Comparison of ENCODE assay signal across 14 cellular contexts in genomic region chr13:112959206-112959605, GRCh38. TPM values are rescaled to one million over a fixed set of nuclear protein-coding genes. Genes with fewer than 3 reads are reported as not detected.
DNase-seq lines count a peak whose midpoint lies in the region; ATAC-seq and TF ChIP-seq lines count a peak whose summit lies in the region.
"Had no signal": no experiment of that assay in that cellular context is flagged by ENCODE, and none has a peak within 500 bp of the region (broad histone marks: within the 10 kb centered on the region; RNA-seq: fewer than 3 reads in every experiment).

No MANE protein-coding gene starts in this region.

- ATAC-seq in activated naive CD4-positive, alpha-beta T cell treated with anti-CD3 and anti-CD28 coated beads, Interleukin-2, amount 50 U/mL, for 72 hours, result no peak
- ATAC-seq in stimulated activated memory B cell treated with anti-CD40 and anti-IgM and Interleukin-4, amounts not matched to agents 10 μg/mL and 1 μg/mL and 100 μg/mL, for 72 hours, result no peak
- ATAC-seq: SK-N-SH treated with all-trans-retinoic acid at 6 μM for 48 hours, WTC11 had no signal

- no peaks in the 10 kb centered on the region for H3K4me1 Mint-ChIP-seq in stimulated activated memory B cell treated with anti-CD40 and anti-IgM and Interleukin-4, amounts not matched to agents 10 μg/mL and 1 μg/mL and 100 μg/mL, for 72 hours
- H3K4me1 Mint-ChIP-seq: B cell had no signal

- H3K4me1 ChIP-seq in ascending aorta, result no peaks in the 10 kb centered on the region

- no peaks in the 10 kb centered on the region for H3K36me3 Mint-ChIP-seq in activated naive CD4-positive, alpha-beta T cell treated with anti-CD3 and anti-CD28 coated beads, Interleukin-2, amount 50 U/mL, for 72 hours
- H3K36me3 Mint-ChIP-seq in stimulated activated memory B cell treated with anti-CD40 and anti-IgM and Interleukin-4, amounts not matched to agents 10 μg/mL and 1 μg/mL and 100 μg/mL, for 72 hours, result no peaks in the 10 kb centered on the region
- H3K36me3 Mint-ChIP-seq: WTC11 had no signal

- H3K9me3 Mint-ChIP-seq in activated naive CD4-positive, alpha-beta T cell treated with anti-CD3 and anti-CD28 coated beads, Interleukin-2, amount 50 U/mL, for 72 hours, result no peaks in the 10 kb centered on the region
- no peaks in the 10 kb centered on the region for H3K9me3 Mint-ChIP-seq in stimulated activated memory B cell treated with anti-CD40 and anti-IgM and Interleukin-4, amounts not matched to agents 10 μg/mL and 1 μg/mL and 100 μg/mL, for 72 hours
- H3K9me3 Mint-ChIP-seq: WTC11 had no signal

- H3K36me3 ChIP-seq in ascending aorta, result no peaks in the 10 kb centered on the region

- no peak overlapping the region for H3K27ac Mint-ChIP-seq in activated naive CD4-positive, alpha-beta T cell treated with anti-CD3 and anti-CD28 coated beads, Interleukin-2, amount 50 U/mL, for 72 hours
- H3K27ac Mint-ChIP-seq in stimulated activated memory B cell treated with anti-CD40 and anti-IgM and Interleukin-4, amounts not matched to agents 10 μg/mL and 1 μg/mL and 100 μg/mL, for 72 hours, result no peak overlapping the region
- H3K27ac Mint-ChIP-seq: B cell, WTC11 had no signal

- no peaks in the 10 kb centered on the region for H3K27me3 ChIP-seq in ascending aorta

- H3K27ac ChIP-seq in substantia nigra (ENCODE audit: low read depth, low read length, poor library complexity, severe bottlenecking), result peak overlapping the region; percentile 51
- peak overlapping the region in 1 of 2 donors; percentile 48 for H3K27ac ChIP-seq in ascending aorta
- H3K27ac ChIP-seq: GM23248 had no signal

- no peak overlapping the region for H3K4me3 ChIP-seq in ascending aorta
- H3K4me3 ChIP-seq: GM23248 had no signal

- intact Hi-C loops in ascending aorta (cut with DNase I), result no loop called here

- TF ChIP-seq CTCF in ascending aorta (IDR thresholded peaks at IDR 0.05), result no peak

- no peaks in the 10 kb centered on the region for H3K9me3 ChIP-seq in ascending aorta

- peaks cover 11% of the 10 kb centered on the region for H3K27me3 Mint-ChIP-seq in stimulated activated memory B cell treated with anti-CD40 and anti-IgM and Interleukin-4, amounts not matched to agents 10 μg/mL and 1 μg/mL and 100 μg/mL, for 72 hours
- H3K27me3 Mint-ChIP-seq: B cell had no signal

- DNase-seq in SHP77 treated with DMSO at 0.1 percent for 48 hours (lab: John Stamatoyannopoulos, UW), result peak; percentile 90
- DNase-seq in foreskin melanocyte, result peak; percentile 68
- DNase-seq in lung microvascular endothelial cell (ENCODE audit: low read depth in 2 of 2), result peak; percentile 46 to 73
- peak in 27 of 49 donors; percentile 30 to 75 (median 50) for DNase-seq in substantia nigra (lab: John Stamatoyannopoulos, UW)
- DNase-seq in NCI-H2029 (lab: John Stamatoyannopoulos, UW), result no peak
- DNase-seq in ascending aorta (ENCODE audit: low spot score in 2 of 2), result no peak
- DNase-seq in activated naive CD4-positive, alpha-beta T cell treated with anti-CD3 and anti-CD28 coated beads, Interleukin-2, amount 50 U/mL, for 72 hours (ENCODE audit: low spot score in 2 of 2), result no peak
- DNase-seq: foreskin fibroblast, GM23248, NCI-H2081 treated with DMSO at 0.1 percent for 48 hours had no signal

- no peak overlapping the region for H3K4me3 Mint-ChIP-seq in stimulated activated memory B cell treated with anti-CD40 and anti-IgM and Interleukin-4, amounts not matched to agents 10 μg/mL and 1 μg/mL and 100 μg/mL, for 72 hours
- H3K4me3 Mint-ChIP-seq: B cell, WTC11 had no signal

RNA-seq across cellular contexts. Expression of gene MCF2L, which starts 9.8 kb away (rescaled TPM):
- total RNA-seq in lung microvascular endothelial cell (3.5 and 10.9 TPM in 2 replicates), ascending aorta (112 TPM)
- total RNA-seq in activated naive CD4-positive, alpha-beta T cell treated with anti-CD3 and anti-CD28 coated beads, Interleukin-2, amount 50 U/mL, for 72 hours, result 10 to 100 TPM in 1 of 2 donors, 1 to 10 TPM in 1; 4.8 to 14.2 TPM
- total RNA-seq: GM23248 had no signal

Comparison
In these comparisons a context has a peak if more than half of its experiments do, and no peak if none do; other contexts are left out.
1. DNase-seq: peak in SHP77 treated with DMSO at 0.1 percent for 48 hours (single experiment), foreskin melanocyte (single experiment), lung microvascular endothelial cell (2 of 2) and substantia nigra (27 of 49); none in NCI-H2029 (single experiment), ascending aorta (0 of 2) and activated naive CD4-positive, alpha-beta T cell treated with anti-CD3 and anti-CD28 coated beads, Interleukin-2, amount 50 U/mL, for 72 hours (0 of 2).